Comparison of ENCODE assay signal across 1 cellular context in genomic region chr4:83617371-83618021, GRCh38.
TF ChIP-seq lines count a peak whose summit lies in the region.

No MANE protein-coding gene starts in this region.

TF ChIP-seq in K562, 482 proteins besides CTCF, POLR2A, EP300 and RAD21 (continued from another document):
- no peak for TF ChIP-seq E2F8 (IDR thresholded peaks at IDR 0.05; ENCODE audit: low read depth, partially characterized antibody)
